In genomic region chr20:20036756-20037155, GRCh38 we compare ENCODE assay signal across 33 cellular contexts. TPM values are rescaled to one million over a fixed set of nuclear protein-coding genes. Genes with fewer than 3 reads are reported as not detected.
A peak's percentile ranks its signal among the peaks of the same experiment; 100 is the strongest.
DNase-seq lines count a peak whose midpoint lies in the region; ATAC-seq and TF ChIP-seq lines count a peak whose summit lies in the region.
"Had no signal": no experiment of that assay in that cellular context is flagged by ENCODE, and none has a peak within 500 bp of the region (broad histone marks: within the 10 kb centered on the region; RNA-seq: fewer than 3 reads in every experiment).

No MANE protein-coding gene starts in this region.

- no peak for DNase-seq in activated T-cell treated with anti-CD3 and anti-CD28 coated beads, Interleukin-2, amount 50 U/mL, for 24 hours
- no peak for DNase-seq in activated T-cell treated with anti-CD3 and anti-CD28 coated beads for 4 hours
- DNase-seq in CD4-positive, alpha-beta memory T cell: no peak
- no peak for DNase-seq in osteocyte (ENCODE audit: extremely low spot score, unreplicated experiment)
- no peak for DNase-seq in cortex of kidney (lab: John Stamatoyannopoulos, UW)
- DNase-seq: activated CD4-positive, alpha-beta T cell treated with anti-CD3 and anti-CD28 coated beads, Interleukin-2, amount 10 ng/mL, durations not matched to agents 24 days and 14 days; activated CD8-positive, alpha-beta memory T cell treated with anti-CD3 and anti-CD28 coated beads, Interleukin-2, amount 10 ng/mL, durations not matched to agents 7 days and 5 days; activated naive CD4-positive, alpha-beta T cell treated with anti-CD3 and anti-CD28 coated beads for 36 hours; aorta; BE2C; DMS79 treated with DMSO at 0.1 percent for 48 hours; effector memory CD8-positive, alpha-beta T cell; GDM1; HCEC 1CT; immature natural killer cell; Kasumi-1; left cardiac atrium; MV-4-11; NCI-H1436 treated with DMSO at 0.1 percent for 48 hours; NCI-H446; pancreas; SIG-M5; small intestine; stimulated activated naive CD4-positive, alpha-beta T cell treated with Interleukin-2 at 50 U/mL for 16 hours; SW 1271; WERI-Rb-1 had no signal

- H3K27ac ChIP-seq in CD4-positive, alpha-beta memory T cell (ENCODE audit: low read depth, low read length): no peak overlapping the region
- H3K27ac ChIP-seq: coronary artery, pancreas, thoracic aorta, WERI-Rb-1 had no signal

- no peaks in the 10 kb centered on the region for H3K9me3 ChIP-seq in CD4-positive, alpha-beta memory T cell (ENCODE audit: control insufficient read depth in 1 of 2, low read length in 2 of 2)
- H3K9me3 ChIP-seq: BE2C, pancreas, thoracic aorta had no signal

- intact Hi-C loops in CD4-positive, alpha-beta memory T cell (cut with micrococcal nuclease): no loop called here

- H3K4me1 ChIP-seq in CD4-positive, alpha-beta memory T cell (ENCODE audit: insufficient read depth, low read length): no peaks in the 10 kb centered on the region
- H3K4me1 ChIP-seq: pancreas had no signal

- no peak for ATAC-seq in activated T-helper 17 cell treated with anti-CD3 and anti-CD28 coated beads, Interleukin-2, amount 50 U/mL, for 72 hours (replicated peaks)
- ATAC-seq in GM19023 (IDR thresholded peaks at IDR 0.05; ENCODE audit: unreplicated experiment): no peak
- ATAC-seq: activated CD8-positive, alpha-beta memory T cell treated with anti-CD3 and anti-CD28 coated beads, Interleukin-2, amount 10 ng/mL, durations not matched to agents 7 days and 5 days; effector memory CD8-positive, alpha-beta T cell; left cardiac atrium; pancreas had no signal

- H3K27me3 ChIP-seq in CD4-positive, alpha-beta memory T cell (ENCODE audit: insufficient read depth, low read length): no peaks in the 10 kb centered on the region
- H3K27me3 ChIP-seq: BE2C, pancreas had no signal

- peaks cover 74% of the 10 kb centered on the region for H3K36me3 ChIP-seq in CD4-positive, alpha-beta memory T cell (ENCODE audit: insufficient read depth, low read length)

- H3K4me3 ChIP-seq in CD4-positive, alpha-beta memory T cell (ENCODE audit: low read length in 2 of 2): no peak overlapping the region
- H3K4me3 ChIP-seq: coronary artery, pancreas, thoracic aorta had no signal

- peaks cover 1% of the 10 kb centered on the region for H3K4me1 Mint-ChIP-seq in activated T-cell treated with anti-CD3 and anti-CD28 coated beads, Interleukin-2, amount 50 U/mL, for 24 hours (ENCODE audit: low read depth)
- peaks cover 0 to 4% (median 0%) of the 10 kb centered on the region in 4 donors for H3K4me1 Mint-ChIP-seq in CD4-positive, alpha-beta memory T cell
- H3K4me1 Mint-ChIP-seq in activated T-helper 17 cell treated with anti-CD3 and anti-CD28 coated beads, Interleukin-2, amount 50 U/mL, for 72 hours: no peaks in the 10 kb centered on the region
- peaks cover 16% of the 10 kb centered on the region for H3K4me1 Mint-ChIP-seq in osteocyte (ENCODE audit: unreplicated experiment)
- H3K4me1 Mint-ChIP-seq: activated CD4-positive, alpha-beta T cell treated with anti-CD3 and anti-CD28 coated beads, Interleukin-2, amount 10 ng/mL, durations not matched to agents 24 days and 14 days; activated CD8-positive, alpha-beta memory T cell treated with anti-CD3 and anti-CD28 coated beads, Interleukin-2, amount 10 ng/mL, durations not matched to agents 7 days and 5 days; immature natural killer cell; neural crest cell had no signal

- no peaks in the 10 kb centered on the region for H3K27me3 Mint-ChIP-seq in activated T-cell treated with anti-CD3 and anti-CD28 coated beads, Interleukin-2, amount 50 U/mL, for 24 hours
- no peaks in the 10 kb centered on the region for H3K27me3 Mint-ChIP-seq in CD4-positive, alpha-beta memory T cell
- H3K27me3 Mint-ChIP-seq in activated T-helper 17 cell treated with anti-CD3 and anti-CD28 coated beads, Interleukin-2, amount 50 U/mL, for 72 hours: no peaks in the 10 kb centered on the region
- no peaks in the 10 kb centered on the region for H3K27me3 Mint-ChIP-seq in osteocyte (ENCODE audit: unreplicated experiment)
- H3K27me3 Mint-ChIP-seq: activated CD4-positive, alpha-beta T cell treated with anti-CD3 and anti-CD28 coated beads, Interleukin-2, amount 10 ng/mL, durations not matched to agents 24 days and 14 days; activated CD8-positive, alpha-beta memory T cell treated with anti-CD3 and anti-CD28 coated beads, Interleukin-2, amount 10 ng/mL, durations not matched to agents 7 days and 5 days; effector memory CD8-positive, alpha-beta T cell had no signal

- no peak for TF ChIP-seq CTCF in osteocyte (IDR thresholded peaks at IDR 0.05)

- H3K36me3 Mint-ChIP-seq in activated T-cell treated with anti-CD3 and anti-CD28 coated beads, Interleukin-2, amount 50 U/mL, for 24 hours (ENCODE audit: low read depth): peaks cover 97% of the 10 kb centered on the region
- H3K36me3 Mint-ChIP-seq in CD4-positive, alpha-beta memory T cell: peaks cover 55 to 85% of the 10 kb centered on the region in 2 donors
- H3K36me3 Mint-ChIP-seq in activated T-helper 17 cell treated with anti-CD3 and anti-CD28 coated beads, Interleukin-2, amount 50 U/mL, for 72 hours (ENCODE audit: low read depth): peaks cover 99% of the 10 kb centered on the region
- H3K36me3 Mint-ChIP-seq in osteocyte (ENCODE audit: unreplicated experiment): peaks cover 65% of the 10 kb centered on the region

- CTCF ChIA-PET in CD4-positive, alpha-beta memory T cell (lab: Charles Lee; ENCODE audit: partially characterized antibody): no interaction called here

- POLR2A ChIA-PET in CD4-positive, alpha-beta memory T cell (lab: Charles Lee; ENCODE audit: partially characterized antibody): interaction anchor here (1.1 to 2.4 kb wide), 2 partner anchors 11 to 15 kb away, joined by 3 to 7 read pairs; partner anchors contain the start of genes CFAP61 and CRNKL1

- peak overlapping the region; percentile 6 for H3K27ac Mint-ChIP-seq in activated T-cell treated with anti-CD3 and anti-CD28 coated beads, Interleukin-2, amount 50 U/mL, for 24 hours
- peak overlapping the region in 4 of 7 donors; percentile 3 to 29 (median 15) for H3K27ac Mint-ChIP-seq in CD4-positive, alpha-beta memory T cell
- peak overlapping the region; percentile 42 for H3K27ac Mint-ChIP-seq in activated T-helper 17 cell treated with anti-CD3 and anti-CD28 coated beads, Interleukin-2, amount 50 U/mL, for 72 hours
- H3K27ac Mint-ChIP-seq in osteocyte (ENCODE audit: unreplicated experiment): peak overlapping the region; percentile 21
- H3K27ac Mint-ChIP-seq: activated CD8-positive, alpha-beta memory T cell treated with anti-CD3 and anti-CD28 coated beads, Interleukin-2, amount 10 ng/mL, durations not matched to agents 7 days and 5 days; activated T-helper 1 cell treated with anti-CD3 and anti-CD28 coated beads, Interleukin-12 subunit alpha, Interleukin-12 subunit beta, Interleukin-2, Interleukin-4 antibody, amounts not matched to agents 30 ng/mL and 10 ng/mL and 1 ng/mL, durations not matched to agents 14 hours and 24 hours and 36 hours; effector memory CD8-positive, alpha-beta T cell had no signal

- H3K9me3 Mint-ChIP-seq in activated T-cell treated with anti-CD3 and anti-CD28 coated beads, Interleukin-2, amount 50 U/mL, for 24 hours: no peaks in the 10 kb centered on the region
- no peaks in the 10 kb centered on the region for H3K9me3 Mint-ChIP-seq in CD4-positive, alpha-beta memory T cell
- H3K9me3 Mint-ChIP-seq in activated T-helper 17 cell treated with anti-CD3 and anti-CD28 coated beads, Interleukin-2, amount 50 U/mL, for 72 hours: no peaks in the 10 kb centered on the region
- no peaks in the 10 kb centered on the region for H3K9me3 Mint-ChIP-seq in osteocyte (ENCODE audit: unreplicated experiment)
- H3K9me3 Mint-ChIP-seq: activated CD4-positive, alpha-beta T cell treated with anti-CD3 and anti-CD28 coated beads, Interleukin-2, amount 10 ng/mL, durations not matched to agents 24 days and 14 days; activated naive CD4-positive, alpha-beta T cell treated with anti-CD3 and anti-CD28 coated beads for 36 hours; activated T-helper 1 cell treated with anti-CD3 and anti-CD28 coated beads, Interleukin-12 subunit alpha, Interleukin-12 subunit beta, Interleukin-2, Interleukin-4 antibody, amounts not matched to agents 30 ng/mL and 10 ng/mL and 1 ng/mL, durations not matched to agents 14 hours and 24 hours and 36 hours; effector memory CD8-positive, alpha-beta T cell; immature natural killer cell; neural crest cell had no signal

- no peak overlapping the region for H3K4me3 Mint-ChIP-seq in activated T-cell treated with anti-CD3 and anti-CD28 coated beads, Interleukin-2, amount 50 U/mL, for 24 hours
- no peak overlapping the region for H3K4me3 Mint-ChIP-seq in CD4-positive, alpha-beta memory T cell
- H3K4me3 Mint-ChIP-seq in activated T-helper 17 cell treated with anti-CD3 and anti-CD28 coated beads, Interleukin-2, amount 50 U/mL, for 72 hours: no peak overlapping the region
- no peak overlapping the region for H3K4me3 Mint-ChIP-seq in osteocyte (ENCODE audit: unreplicated experiment)
- H3K4me3 Mint-ChIP-seq: activated CD4-positive, alpha-beta T cell treated with anti-CD3 and anti-CD28 coated beads, Interleukin-2, amount 10 ng/mL, durations not matched to agents 24 days and 14 days; activated CD8-positive, alpha-beta memory T cell treated with anti-CD3 and anti-CD28 coated beads, Interleukin-2, amount 10 ng/mL, durations not matched to agents 7 days and 5 days; activated naive CD4-positive, alpha-beta T cell treated with anti-CD3 and anti-CD28 coated beads for 36 hours; activated T-helper 1 cell treated with anti-CD3 and anti-CD28 coated beads, Interleukin-12 subunit alpha, Interleukin-12 subunit beta, Interleukin-2, Interleukin-4 antibody, amounts not matched to agents 30 ng/mL and 10 ng/mL and 1 ng/mL, durations not matched to agents 14 hours and 24 hours and 36 hours; effector memory CD8-positive, alpha-beta T cell; immature natural killer cell; neural crest cell had no signal

RNA-seq across cellular contexts. Expression of gene CRNKL1, which starts 15.5 kb away (rescaled TPM):
- total RNA-seq in CD4-positive, alpha-beta memory T cell: 10 to 100 TPM; 30.0 to 32.9 TPM
- polyA plus RNA-seq in CD4-positive, alpha-beta memory T cell: 10 to 100 TPM; 10.4 to 16.1 TPM
- 10 to 100 TPM; 16.2 to 18.4 TPM for total RNA-seq in activated T-helper 17 cell treated with anti-CD3 and anti-CD28 coated beads, Interleukin-2, amount 50 U/mL, for 72 hours
- 21.8 and 21.9 TPM in 2 replicates for total RNA-seq in osteocyte

RNA-seq across cellular contexts. Expression of gene CFAP61, which starts 15.6 kb away (rescaled TPM):
- not detected for total RNA-seq in CD4-positive, alpha-beta memory T cell
- polyA plus RNA-seq in CD4-positive, alpha-beta memory T cell: not detected
- not detected for total RNA-seq in activated T-helper 17 cell treated with anti-CD3 and anti-CD28 coated beads, Interleukin-2, amount 50 U/mL, for 72 hours
- not detected in 2 replicates for total RNA-seq in osteocyte
- total RNA-seq: activated CD4-positive, alpha-beta T cell treated with anti-CD3 and anti-CD28 coated beads, Interleukin-2, amount 10 ng/mL, durations not matched to agents 24 days and 14 days; activated CD8-positive, alpha-beta memory T cell treated with anti-CD3 and anti-CD28 coated beads, Interleukin-2, amount 10 ng/mL, durations not matched to agents 7 days and 5 days; activated naive CD4-positive, alpha-beta T cell treated with anti-CD3 and anti-CD28 coated beads for 36 hours; activated T-helper 1 cell treated with anti-CD3 and anti-CD28 coated beads, Interleukin-12 subunit alpha, Interleukin-12 subunit beta, Interleukin-2, Interleukin-4 antibody, amounts not matched to agents 30 ng/mL and 10 ng/mL and 1 ng/mL, durations not matched to agents 14 hours and 24 hours and 36 hours had no signal
- polyA plus RNA-seq: esophagus had no signal

RNA-seq across cellular contexts. Expression of gene NAA20, which starts 19.6 kb away (rescaled TPM):
- total RNA-seq in CD4-positive, alpha-beta memory T cell: 10 to 100 TPM; 32.5 to 33.5 TPM
- 100 to 1,000 TPM in 1 of 2 donors, 10 to 100 TPM in 1; 80.0 to 116 TPM for polyA plus RNA-seq in CD4-positive, alpha-beta memory T cell
- 10 to 100 TPM; 39.9 to 81.4 TPM for total RNA-seq in activated T-helper 17 cell treated with anti-CD3 and anti-CD28 coated beads, Interleukin-2, amount 50 U/mL, for 72 hours
- 49.6 and 50.6 TPM in 2 replicates for total RNA-seq in osteocyte
